In genomic region chr14:96782436-96782835, GRCh38 we compare ENCODE assay signal across 22 cellular contexts. TPM values are rescaled to one million over a fixed set of nuclear protein-coding genes. Genes with fewer than 3 reads are reported as not detected.
DNase-seq lines count a peak whose midpoint lies in the region; ATAC-seq, FAIRE-seq and TF ChIP-seq lines count a peak whose summit lies in the region.
"Had no signal": no experiment of that assay in that cellular context is flagged by ENCODE, and none has a peak within 500 bp of the region (broad histone marks: within the 10 kb centered on the region; RNA-seq: fewer than 3 reads in every experiment).

No MANE protein-coding gene starts in this region.

- intact Hi-C loops in PC-9 (cut with micrococcal nuclease; ENCODE audit: unreplicated experiment) (no loop called here), vagina (cut with DNase I) (no loop called here), kidney (cut with DNase I) (no loop called here)

- no peak overlapping the region for H3K27ac Mint-ChIP-seq in GM23338
- H3K27ac Mint-ChIP-seq in activated naive CD8-positive, alpha-beta T cell treated with anti-CD3 and anti-CD28 coated beads for 36 hours = no peak overlapping the region
- H3K27ac Mint-ChIP-seq: CD4-positive, CD25-positive, alpha-beta regulatory T cell; CD8-positive, alpha-beta memory T cell; H9 had no signal

- H3K4me2 ChIP-seq in GM23338 (no peak overlapping the region), PC-9 (peak overlapping the region; percentile 78), H1 (ENCODE audit: insufficient read depth in 1 of 2, low read depth in 2 of 2, low read length in 2 of 2) (no peak overlapping the region)

- H3K27me3 ChIP-seq in GM23338 (ENCODE audit: insufficient read depth) = no peaks in the 10 kb centered on the region
- no peaks in the 10 kb centered on the region for H3K27me3 ChIP-seq in PC-9 (ENCODE audit: insufficient read depth, low read depth)
- no peaks in the 10 kb centered on the region for H3K27me3 ChIP-seq in H1 (replicated peaks in 1 of 4; ENCODE audit: control insufficient read depth in 3 of 4, extremely low read depth in 1 of 4, insufficient read depth in 3 of 4, low read length in 3 of 4)
- no peaks in the 10 kb centered on the region for H3K27me3 ChIP-seq in lung (ENCODE audit: control insufficient read depth, insufficient read depth)
- H3K27me3 ChIP-seq in vagina = no peaks in the 10 kb centered on the region
- H3K27me3 ChIP-seq: BE2C had no signal

- H3K9ac ChIP-seq in H1 (replicated peaks in 1 of 4; ENCODE audit: extremely low read depth in 1 of 4, low read depth in 3 of 4, low read length in 3 of 4) (no peak overlapping the region), kidney (ENCODE audit: low read length in 2 of 2) (no peak overlapping the region)

- H2BK120ac ChIP-seq in H1 (replicated peaks; ENCODE audit: low read depth, low read length) = no peak overlapping the region

- TF ChIP-seq RAD21 in H1 (IDR thresholded peaks at IDR 0.05 in 1 of 2, conservative IDR thresholded peaks at IDR 0.05 in 1 of 2; ENCODE audit: low read depth in 2 of 2, low read length in 2 of 2) = no peak

- H2BK20ac ChIP-seq in H1 (ENCODE audit: low read length) = no peak overlapping the region

- H3K4ac ChIP-seq in H1 (replicated peaks; ENCODE audit: insufficient read length, low read depth, low read length) = no peak overlapping the region

- no peak for TF ChIP-seq CTCF in GM23338 (conservative IDR thresholded peaks at IDR 0.05; ENCODE audit: low read depth in 2 of 2)
- TF ChIP-seq CTCF in PC-9 (conservative IDR thresholded peaks at IDR 0.05) = no peak
- no peak for TF ChIP-seq CTCF in H1 (IDR thresholded peaks at IDR 0.05; ENCODE audit: control extremely low read depth in 1 of 3, insufficient read depth in 1 of 3, low read depth in 1 of 3, low read length in 3 of 3)
- TF ChIP-seq CTCF in lung (IDR thresholded peaks at IDR 0.05; ENCODE audit: control extremely low read depth, extremely low read depth) = no peak
- TF ChIP-seq CTCF in vagina (IDR thresholded peaks at IDR 0.05) = no peak
- TF ChIP-seq CTCF in kidney (IDR thresholded peaks at IDR 0.05; ENCODE audit: borderline replicate concordance, extremely low read depth, insufficient read depth) = no peak

- H3K23me2 ChIP-seq in H1 (ENCODE audit: low read depth, low read length) = no peaks in the 10 kb centered on the region

- no peak overlapping the region for H4K5ac ChIP-seq in H1 (ENCODE audit: insufficient read length, low read depth, low read length)

- H3K4me3 Mint-ChIP-seq in GM23338 = no peak overlapping the region
- H3K4me3 Mint-ChIP-seq in activated naive CD8-positive, alpha-beta T cell treated with anti-CD3 and anti-CD28 coated beads for 36 hours = no peak overlapping the region
- H3K4me3 Mint-ChIP-seq: CD4-positive, CD25-positive, alpha-beta regulatory T cell; CD8-positive, alpha-beta memory T cell; H9; IgD-negative memory B cell had no signal

- no peaks in the 10 kb centered on the region for H3K36me3 Mint-ChIP-seq in GM23338 (ENCODE audit: low read depth)
- no peaks in the 10 kb centered on the region for H3K36me3 Mint-ChIP-seq in activated naive CD8-positive, alpha-beta T cell treated with anti-CD3 and anti-CD28 coated beads for 36 hours
- H3K36me3 Mint-ChIP-seq: CD4-positive, CD25-positive, alpha-beta regulatory T cell had no signal

- DNase-seq in GM23338 (ENCODE audit: low spot score) = no peak
- DNase-seq in PC-9 = no peak
- DNase-seq in H1 (ENCODE audit: low read depth in 1 of 2, low spot score in 2 of 2) = no peak
- DNase-seq in lung (ENCODE audit: low spot score) = peak; percentile 9
- DNase-seq in vagina (ENCODE audit: extremely low spot score in 2 of 2) = no peak
- DNase-seq in kidney = no peak
- DNase-seq in activated naive CD8-positive, alpha-beta T cell treated with anti-CD3 and anti-CD28 coated beads for 36 hours = no peak
- DNase-seq: ACHN; BE2C; C1 segment of cervical spinal cord; CD4-positive, CD25-positive, alpha-beta regulatory T cell; CD8-positive, alpha-beta memory T cell; COR-L47; DMS 273 treated with DMSO at 0.1 percent for 48 hours; DMS53; DND-41; EL; GOT3; H9 had no signal

- no peak overlapping the region for H2AK5ac ChIP-seq in H1 (ENCODE audit: low read depth, low read length)

- H3K4me1 Mint-ChIP-seq in GM23338 = no peaks in the 10 kb centered on the region
- no peaks in the 10 kb centered on the region for H3K4me1 Mint-ChIP-seq in activated naive CD8-positive, alpha-beta T cell treated with anti-CD3 and anti-CD28 coated beads for 36 hours
- H3K4me1 Mint-ChIP-seq: CD4-positive, CD25-positive, alpha-beta regulatory T cell; CD8-positive, alpha-beta memory T cell; H9; IgD-negative memory B cell had no signal

- H3K27ac ChIP-seq in GM23338 (ENCODE audit: low read depth) (no peak overlapping the region), PC-9 (peak overlapping the region; percentile 73; the same call in 1 of the 2 replicates), H1 (ENCODE audit: low read depth, low read length) (no peak overlapping the region), lung (ENCODE audit: low read depth in 1 of 2, low read length in 1 of 2) (no peak overlapping the region), vagina (no peak overlapping the region), kidney (ENCODE audit: low read depth in 2 of 2, low read length in 2 of 2) (no peak overlapping the region)

- no peaks in the 10 kb centered on the region for H3K9me3 ChIP-seq in PC-9 (ENCODE audit: insufficient read depth, low read depth)
- H3K9me3 ChIP-seq in H1 (ENCODE audit: insufficient read depth in 2 of 2, low read depth in 1 of 2, low read length in 1 of 2) = no peaks in the 10 kb centered on the region
- no peaks in the 10 kb centered on the region for H3K9me3 ChIP-seq in lung (ENCODE audit: control insufficient read depth in 2 of 2, insufficient read depth in 1 of 2, low read length in 1 of 2)
- no peaks in the 10 kb centered on the region for H3K9me3 ChIP-seq in vagina
- no peaks in the 10 kb centered on the region for H3K9me3 ChIP-seq in kidney (ENCODE audit: control insufficient read depth in 1 of 2, low read length in 2 of 2)
- H3K9me3 ChIP-seq: BE2C had no signal

- H2AFZ ChIP-seq in GM23338 (0 out of 2 replicates have a peak overlapping the region, but pooled peaks have one; percentile 44), PC-9 (no peak overlapping the region), H1 (ENCODE audit: low read length) (no peak overlapping the region)

- H2BK5ac ChIP-seq in H1 (ENCODE audit: low read depth, low read length) = no peak overlapping the region

- H4K91ac ChIP-seq in H1 (replicated peaks; ENCODE audit: insufficient read length, low read length) = no peak overlapping the region

- H3K27me3 Mint-ChIP-seq in GM23338 (ENCODE audit: insufficient read depth, low read depth, poor library complexity) = no peaks in the 10 kb centered on the region
- peaks cover 4% of the 10 kb centered on the region for H3K27me3 Mint-ChIP-seq in activated naive CD8-positive, alpha-beta T cell treated with anti-CD3 and anti-CD28 coated beads for 36 hours
- H3K27me3 Mint-ChIP-seq: IgD-negative memory B cell had no signal

- H3K56ac ChIP-seq in H1 (replicated peaks; ENCODE audit: insufficient read length, low read depth, low read length) = no peak overlapping the region

- no peaks in the 10 kb centered on the region for H3K9me3 Mint-ChIP-seq in GM23338
- H3K9me3 Mint-ChIP-seq in activated naive CD8-positive, alpha-beta T cell treated with anti-CD3 and anti-CD28 coated beads for 36 hours = no peaks in the 10 kb centered on the region
- H3K9me3 Mint-ChIP-seq: CD4-positive, CD25-positive, alpha-beta regulatory T cell; CD8-positive, alpha-beta memory T cell; H9; IgD-negative memory B cell had no signal

- peak overlapping the region; percentile 52; the same call in 1 of the 2 replicates for H4K8ac ChIP-seq in H1 (ENCODE audit: extremely low read depth, insufficient read depth, low read length)

- H3K4me1 ChIP-seq in GM23338 (ENCODE audit: insufficient read depth) (no peaks in the 10 kb centered on the region), PC-9 (replicated peaks; ENCODE audit: insufficient read depth) (peaks cover 23% of the 10 kb centered on the region), H1 (replicated peaks in 1 of 4; ENCODE audit: control insufficient read depth in 3 of 4, insufficient read depth in 4 of 4, low read length in 3 of 4) (no peaks in the 10 kb centered on the region), lung (ENCODE audit: control insufficient read depth in 2 of 2, insufficient read depth in 2 of 2, low read length in 2 of 2) (no peaks in the 10 kb centered on the region), vagina (no peaks in the 10 kb centered on the region), kidney (ENCODE audit: control insufficient read depth in 1 of 2, insufficient read depth in 1 of 2, low read depth in 1 of 2, low read length in 2 of 2) (no peaks in the 10 kb centered on the region)
- H3K4me1 ChIP-seq: BE2C had no signal

- H3K36me3 ChIP-seq in GM23338 (ENCODE audit: insufficient read depth) (no peaks in the 10 kb centered on the region), PC-9 (ENCODE audit: low read depth) (no peaks in the 10 kb centered on the region), H1 (ENCODE audit: control insufficient read depth in 2 of 4, insufficient read depth in 4 of 4, low read length in 3 of 4) (no peaks in the 10 kb centered on the region), lung (ENCODE audit: control insufficient read depth in 2 of 2, insufficient read depth in 2 of 2, low read length in 2 of 2) (no peaks in the 10 kb centered on the region), vagina (no peaks in the 10 kb centered on the region), kidney (ENCODE audit: control insufficient read depth in 1 of 2, insufficient read depth in 2 of 2, low read length in 2 of 2) (no peaks in the 10 kb centered on the region)
- H3K36me3 ChIP-seq: BE2C had no signal

- no peak overlapping the region for H3K23ac ChIP-seq in H1 (ENCODE audit: insufficient read length)

- ATAC-seq in GM23338 = peak; percentile 30; the same call in 1 of the 3 replicates
- ATAC-seq in lung (ENCODE audit: insufficient read depth, low FRiP score) = no peak
- ATAC-seq: GM12878 had no signal

- TF ChIP-seq POLR2A in H1 (IDR thresholded peaks at IDR 0.05; ENCODE audit: control extremely low read depth in 1 of 2, low read depth in 2 of 2, low read length in 2 of 2) (no peak), vagina (IDR thresholded peaks at IDR 0.05) (no peak)

- CTCF ChIA-PET in PC-9 (lab: Charles Lee) (no interaction called here), H1 (lab: Charles Lee; ENCODE audit: partially characterized antibody) (interaction anchor here (0.6 kb wide), 1 partner anchor 14 kb away, joined by 3 read pairs; no protein-coding TSS in a partner anchor)

- H3F3A ChIP-seq in GM23338 (replicated peaks; ENCODE audit: low read depth) = no peaks in the 10 kb centered on the region
- peaks cover 15% of the 10 kb centered on the region for H3F3A ChIP-seq in PC-9 (ENCODE audit: insufficient read depth, low read depth)

- POLR2A ChIA-PET in PC-9 (lab: Charles Lee; ENCODE audit: unreplicated experiment) (no interaction called here), H1 (lab: Charles Lee; ENCODE audit: partially characterized antibody) (no interaction called here)

- H3K4me3 ChIP-seq in GM23338 = no peak overlapping the region
- H3K4me3 ChIP-seq in PC-9 = no peak overlapping the region
- no peak overlapping the region for H3K4me3 ChIP-seq in H1 (ENCODE audit: extremely low read depth in 1 of 4, insufficient read depth in 2 of 4, low read depth in 3 of 4, low read length in 4 of 4)
- no peak overlapping the region for H3K4me3 ChIP-seq in lung
- H3K4me3 ChIP-seq in vagina = no peak overlapping the region
- H3K4me3 ChIP-seq in kidney (ENCODE audit: low read length in 2 of 2) = no peak overlapping the region
- H3K4me3 ChIP-seq: GM12878 had no signal

- H3K79me1 ChIP-seq in H1 (ENCODE audit: low read depth, low read length) = no peaks in the 10 kb centered on the region

- WGBS in H1 (ENCODE audit: extremely low coverage in 1 of 2, insufficient coverage in 1 of 2, insufficient read length in 1 of 2, insufficient replicate concordance in 2 of 2, low coverage in 1 of 2, low lambda C conversion rate in 2 of 2, missing lambda C conversion rate in 1 of 2), 2 experiments = 92% methylated on average over 8 of the region's 8 CpGs; no CpG with 5 or more reads in 1 of the 2 experiments
- 84 to 86% methylated on average over 8 of the region's 8 CpGs for WGBS in lung, 2 donors

- FAIRE-seq in H1 (lab: Jason Lieb, UNC) = no peak
- no peak for FAIRE-seq in kidney (lab: Jason Lieb, UNC)
- FAIRE-seq: GM12878, HTR-8/SVneo had no signal

- H3K14ac ChIP-seq in H1 (ENCODE audit: insufficient read length) = no peak overlapping the region

- H4K20me1 ChIP-seq in GM23338 (replicated peaks; ENCODE audit: insufficient read depth) (no peaks in the 10 kb centered on the region), PC-9 (ENCODE audit: insufficient read depth) (no peaks in the 10 kb centered on the region), H1 (replicated peaks in 1 of 2; ENCODE audit: control insufficient read depth in 1 of 2, insufficient read depth in 2 of 2, low read length in 2 of 2) (no peaks in the 10 kb centered on the region)

- H2BK15ac ChIP-seq in H1 (ENCODE audit: low read length) = no peak overlapping the region

- no TSS peak for BruUV-seq in PC-9 (replicated peaks; lab: Mats Ljungman, UMichigan)

- no peak overlapping the region for H3K18ac ChIP-seq in H1 (ENCODE audit: extremely low read depth, low read length)

- TF ChIP-seq EP300 in H1 (IDR thresholded peaks at IDR 0.05; ENCODE audit: borderline replicate concordance in 1 of 2, low read depth in 2 of 2, low read length in 2 of 2) = no peak

- H3K79me2 ChIP-seq in GM23338 (replicated peaks; ENCODE audit: insufficient read depth) (no peaks in the 10 kb centered on the region), PC-9 (ENCODE audit: low read depth) (no peaks in the 10 kb centered on the region), H1 (ENCODE audit: control insufficient read depth in 1 of 2, insufficient read depth in 2 of 2, low read length in 2 of 2) (no peaks in the 10 kb centered on the region)

- H2BK12ac ChIP-seq in H1 (ENCODE audit: low read depth, low read length) = no peak overlapping the region

- H3K9me2 ChIP-seq in GM23338 (ENCODE audit: insufficient read depth) (0 out of 2 replicates have a peak, but pooled peaks cover 4% of the 10 kb centered on the region), PC-9 (ENCODE audit: insufficient read depth) (no peaks in the 10 kb centered on the region)

RNA-seq across cellular contexts. Expression of gene VRK1, which starts 14.7 kb away (rescaled TPM):
- 53.3 and 83.8 TPM in 2 replicates for total RNA-seq in GM23338 (2014; rRNA removed; shearing (Covaris generic))
- polyA plus RNA-seq in GM23338 (2016; fragmentation: Nextera tagmentation; extraction: Ambion mirVana) = 113 and 119 TPM in 2 replicates
- 6.8 and 11.2 TPM in 2 replicates for total RNA-seq in PC-9 (2021)
- total RNA-seq in H1 (2021; fragmentation: NEBNext Ultra II Directional; extraction: Animal tissue kit (Norgen Biotek cat#: 25700)) = 62.4 and 64.8 TPM in 2 replicates
- 10.8 and 24.2 TPM in 2 replicates for polyA plus RNA-seq in H1 (2011; rRNA removed)
- polyA plus RNA-seq in H1 (2011; cell fraction: cytosol; rRNA removed) = 42.6 TPM
- 7.7 TPM for polyA plus RNA-seq in H1 (2011; cell fraction: nucleus; rRNA removed)
- polyA plus RNA-seq in H1 (2012, experiment 1 of 2) = 43.1 to 69.0 TPM (median 49.7 TPM) in 4 replicates
- polyA plus RNA-seq in H1 (2012, experiment 2 of 2) = 5.9 TPM
- polyA plus RNA-seq in H1 (2013, experiment 1 of 2) = 65.2 TPM
- polyA plus RNA-seq in H1 (2013, experiment 2 of 2) = 61.3 TPM
- 33.6 and 36.8 TPM in 2 replicates for polyA minus RNA-seq in H1 (2011; rRNA and poly(A)+ RNA removed)
- polyA minus RNA-seq in H1 (2011; cell fraction: cytosol; rRNA and poly(A)+ RNA removed) = 22.2 TPM
- 94.6 TPM for polyA minus RNA-seq in H1 (2011; cell fraction: nucleus; rRNA and poly(A)+ RNA removed)
- 10 to 100 TPM in 1 of 2 donors, 1 to 10 TPM in 1; 8.9 to 21.8 TPM for total RNA-seq in lung
- 1 to 10 TPM; 6.4 to 8.0 TPM for polyA plus RNA-seq in lung
- 10.1 TPM for total RNA-seq in vagina
- total RNA-seq in kidney = 15.8 TPM
- 6.6 TPM for polyA plus RNA-seq in kidney (ENCODE audit: insufficient read depth, low read depth, low replicate concordance)
- 10 to 100 TPM; 85.7 to 96.8 TPM for total RNA-seq in activated naive CD8-positive, alpha-beta T cell treated with anti-CD3 and anti-CD28 coated beads for 36 hours
